ENCODE assay signal across 28 cellular contexts in the genomic region with DNA sequence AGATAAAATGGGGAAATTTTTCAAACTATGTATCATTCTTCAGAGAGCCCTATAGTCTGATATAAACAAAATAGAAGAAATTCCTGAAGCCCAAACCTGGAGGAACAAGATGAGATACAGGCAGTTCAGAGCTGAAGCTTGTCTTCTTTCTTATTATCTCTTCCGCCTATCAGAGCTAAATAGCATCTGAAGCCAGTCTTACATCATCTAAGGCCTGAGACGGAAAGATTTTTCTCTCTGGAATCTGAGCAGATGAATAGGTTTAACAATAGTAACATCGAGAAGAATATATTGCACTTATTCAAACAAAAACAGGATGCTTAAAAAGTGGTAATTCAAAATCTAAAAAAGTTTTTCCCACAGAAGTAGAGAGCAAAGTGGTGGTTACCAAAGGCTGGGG.
"Had no signal": no experiment of that assay in that cellular context is flagged by ENCODE, and none has a peak within 500 bp of the region (broad histone marks: within the 10 kb centered on the region; RNA-seq: fewer than 3 reads in every experiment).

No MANE protein-coding gene starts in this region.

- DNase-seq: activated CD4-positive, alpha-beta memory T cell treated with anti-CD3 and anti-CD28 coated beads, Interleukin-2, amount 10 ng/mL, durations not matched to agents 7 days and 5 days; activated CD4-positive, alpha-beta T cell treated with anti-CD3 and anti-CD28 coated beads, Interleukin-2, amount 10 ng/mL, durations not matched to agents 7 days and 5 days; activated CD4-positive, CD25-positive, alpha-beta regulatory T cell treated with anti-CD3 and anti-CD28 coated beads, Interleukin-2, amount 50 U/mL, for 72 hours; activated CD8-positive, alpha-beta memory T cell treated with anti-CD3 and anti-CD28 coated beads, Interleukin-2, amount 50 U/mL, for 48 hours; activated gamma-delta T cell treated with Interleukin-2 at 50 U/mL for 16 hours; activated naive CD8-positive, alpha-beta T cell treated with anti-CD3 and anti-CD28 coated beads, Interleukin-2, amount 50 U/mL, for 24 hours; activated T-cell treated with anti-CD3 and anti-CD28 coated beads, Interleukin-2, amount 50 U/mL, for 24 hours; anterior cingulate cortex; effector memory CD8-positive, alpha-beta T cell; foreskin keratinocyte; heart left ventricle; hypothalamus; immature natural killer cell; naive thymus-derived CD8-positive, alpha-beta T cell; posterior cingulate gyrus; right cardiac atrium; stimulated activated CD4-positive, alpha-beta T cell treated with anti-CD3 and anti-CD28 coated beads, Interleukin-15, amount 100 ng/mL, for 24 hours; stimulated activated CD4-positive, alpha-beta T cell treated with anti-CD3 and anti-CD28 coated beads, Interleukin-2, amount 100 ng/mL, for 24 hours; stimulated activated naive CD4-positive, alpha-beta T cell; T-helper 2 cell; testis; uterus had no signal

- H3K27ac ChIP-seq: coronary artery, foreskin keratinocyte, heart left ventricle, neural progenitor cell, testis, uterus had no signal

- FAIRE-seq: bronchial epithelial cell, endothelial cell of umbilical vein had no signal

- ATAC-seq: activated naive CD8-positive, alpha-beta T cell treated with anti-CD3 and anti-CD28 coated beads, Interleukin-2, amount 50 U/mL, for 24 hours; activated T-helper 17 cell treated with anti-CD3 and anti-CD28 coated beads, Interleukin-2, amount 50 U/mL, for 72 hours; effector memory CD8-positive, alpha-beta T cell; esophagus mucosa; foreskin keratinocyte; heart left ventricle; naive thymus-derived CD8-positive, alpha-beta T cell; right cardiac atrium had no signal
